ENCODE assay signal across 8 cellular contexts in genomic region chr2:191666733-191667132, GRCh38. TPM values are rescaled to one million over a fixed set of nuclear protein-coding genes. Genes with fewer than 3 reads are reported as not detected.
DNase-seq lines count a peak whose midpoint lies in the region; ATAC-seq and TF ChIP-seq lines count a peak whose summit lies in the region.

No MANE protein-coding gene starts in this region.

- peaks cover 5% of the 10 kb centered on the region for H3K4me1 ChIP-seq in fibroblast of lung (ENCODE audit: control insufficient read depth, extremely low read depth, insufficient read depth, low read length)

- TF ChIP-seq CTCF in fibroblast of lung (conservative IDR thresholded peaks at IDR 0.05 in 1 of 2, IDR thresholded peaks at IDR 0.05 in 1 of 2; ENCODE audit: low read depth in 1 of 2, low read length in 2 of 2): no peak

- ATAC-seq in GM21528 (IDR thresholded peaks at IDR 0.05; ENCODE audit: low FRiP score, unreplicated experiment) (peak; percentile 76), HG03565 (IDR thresholded peaks at IDR 0.05; ENCODE audit: unreplicated experiment) (peak; percentile 67)

- no peaks in the 10 kb centered on the region for H3K79me2 ChIP-seq in fibroblast of lung (ENCODE audit: control insufficient read depth, insufficient read depth, low read length)

- no peaks in the 10 kb centered on the region for H3K9me3 ChIP-seq in fibroblast of lung (ENCODE audit: control insufficient read depth, insufficient read depth, low read depth, low read length)

- DNase-seq in GDM1 (lab: John Stamatoyannopoulos, UW) (peak; percentile 47), fibroblast of lung (ENCODE audit: low read depth in 2 of 2) (peak in 1 of 2 donors; percentile 60), COR-L47 (lab: John Stamatoyannopoulos, UW) (no peak), NCI-H1694 (lab: John Stamatoyannopoulos, UW) (no peak), globus pallidus (ENCODE audit: low spot score) (no peak), DMS 273 (lab: John Stamatoyannopoulos, UW; ENCODE audit: unreplicated experiment) (no peak)

- no peak overlapping the region for H3K4me3 ChIP-seq in fibroblast of lung (replicated peaks in 1 of 4; ENCODE audit: control extremely low read depth in 1 of 4, insufficient read depth in 1 of 4, low read depth in 3 of 4, low read length in 4 of 4)

- no peak overlapping the region for H3K27ac ChIP-seq in fibroblast of lung (ENCODE audit: insufficient read depth, low read length)

- H3K36me3 ChIP-seq in fibroblast of lung (ENCODE audit: control insufficient read depth, insufficient read depth, low read length): no peaks in the 10 kb centered on the region

- H3K27me3 ChIP-seq in fibroblast of lung (ENCODE audit: control insufficient read depth, insufficient read depth, low read length): no peaks in the 10 kb centered on the region

- peak overlapping the region; percentile 60 for H2AFZ ChIP-seq in fibroblast of lung (ENCODE audit: low read length)

- H4K20me1 ChIP-seq in fibroblast of lung (ENCODE audit: control insufficient read depth, extremely low read depth, insufficient read depth, low read length): no peaks in the 10 kb centered on the region

- H3K4me2 ChIP-seq in fibroblast of lung (ENCODE audit: extremely low read depth, insufficient read depth, low read length): no peak overlapping the region

- no peak overlapping the region for H3K9ac ChIP-seq in fibroblast of lung (ENCODE audit: insufficient read depth, low read length)

RNA-seq across cellular contexts. Expression of gene NABP1, which starts 11.2 kb away (rescaled TPM):
- 77.8 and 117 TPM in 2 replicates for total RNA-seq in fibroblast of lung
- polyA plus RNA-seq in fibroblast of lung: 64.2 and 123 TPM in 2 replicates
- 57.6 and 87.3 TPM in 2 replicates for polyA plus RNA-seq in fibroblast of lung (2012)
- 8.3 and 18.8 TPM in 2 replicates for polyA minus RNA-seq in fibroblast of lung (ENCODE audit: low replicate concordance)
